16 cellular contexts compared by ENCODE assay signal in genomic region chr6:33069021-33069738, GRCh38. TPM values are rescaled to one million over a fixed set of nuclear protein-coding genes. Genes with fewer than 3 reads are reported as not detected.
"Had no signal": no experiment of that assay in that cellular context is flagged by ENCODE, and none has a peak within 500 bp of the region (broad histone marks: within the 10 kb centered on the region; RNA-seq: fewer than 3 reads in every experiment).

No MANE protein-coding gene starts in this region.

- H3K27ac ChIP-seq: coronary artery, neutrophil, transverse colon had no signal

- H3K4me1 ChIP-seq: transverse colon had no signal

- H3K27me3 ChIP-seq: transverse colon had no signal

- H3K36me3 ChIP-seq: neutrophil, transverse colon had no signal

- H3K9me3 Mint-ChIP-seq: activated CD8-positive, alpha-beta T cell treated with anti-CD3 and anti-CD28 coated beads for 36 hours; T-helper 2 cell treated with Interferon-gamma antibody and Interleukin-4, amounts not matched to agents 5 μg/mL and 100 μg/mL, for 36 hours had no signal

- H3K9me3 ChIP-seq: neutrophil, transverse colon had no signal

- ATAC-seq: activated CD8-positive, alpha-beta T cell treated with anti-CD3 and anti-CD28 coated beads for 36 hours; esophagus mucosa; left cardiac atrium; naive thymus-derived CD4-positive, alpha-beta T cell; right cardiac atrium had no signal

- DNase-seq: activated CD4-positive, CD25-positive, alpha-beta regulatory T cell treated with anti-CD3 and anti-CD28 coated beads, Interleukin-2, amount 50 U/mL, for 72 hours; activated CD8-positive, alpha-beta memory T cell treated with anti-CD3 and anti-CD28 coated beads, Interleukin-2, amount 50 U/mL, for 48 hours; activated CD8-positive, alpha-beta T cell treated with anti-CD3 and anti-CD28 coated beads for 36 hours; activated naive CD4-positive, alpha-beta T cell; left cardiac atrium; naive thymus-derived CD4-positive, alpha-beta T cell; right cardiac atrium; substantia nigra; transverse colon had no signal

- H3K4me3 ChIP-seq: coronary artery, lung, smooth muscle cell, transverse colon had no signal

- H3K4me2 ChIP-seq: smooth muscle cell had no signal

- H3K4me3 Mint-ChIP-seq: activated CD8-positive, alpha-beta T cell treated with anti-CD3 and anti-CD28 coated beads for 36 hours; naive thymus-derived CD4-positive, alpha-beta T cell; T-helper 2 cell treated with Interferon-gamma antibody and Interleukin-4, amounts not matched to agents 5 μg/mL and 100 μg/mL, for 36 hours had no signal

- H3K27me3 Mint-ChIP-seq: activated CD8-positive, alpha-beta T cell treated with anti-CD3 and anti-CD28 coated beads for 36 hours had no signal

- H3K27ac Mint-ChIP-seq: activated CD8-positive, alpha-beta T cell treated with anti-CD3 and anti-CD28 coated beads for 36 hours; naive thymus-derived CD4-positive, alpha-beta T cell; T-helper 2 cell treated with Interferon-gamma antibody and Interleukin-4, amounts not matched to agents 5 μg/mL and 100 μg/mL, for 36 hours had no signal

RNA-seq across cellular contexts. Expression of gene HLA-DOA, which starts 59.8 kb away (rescaled TPM):
- total RNA-seq: fibroblast of villous mesenchyme had no signal
- polyA plus RNA-seq: smooth muscle cell had no signal
